8 cellular contexts compared by ENCODE assay signal in the genomic region with DNA sequence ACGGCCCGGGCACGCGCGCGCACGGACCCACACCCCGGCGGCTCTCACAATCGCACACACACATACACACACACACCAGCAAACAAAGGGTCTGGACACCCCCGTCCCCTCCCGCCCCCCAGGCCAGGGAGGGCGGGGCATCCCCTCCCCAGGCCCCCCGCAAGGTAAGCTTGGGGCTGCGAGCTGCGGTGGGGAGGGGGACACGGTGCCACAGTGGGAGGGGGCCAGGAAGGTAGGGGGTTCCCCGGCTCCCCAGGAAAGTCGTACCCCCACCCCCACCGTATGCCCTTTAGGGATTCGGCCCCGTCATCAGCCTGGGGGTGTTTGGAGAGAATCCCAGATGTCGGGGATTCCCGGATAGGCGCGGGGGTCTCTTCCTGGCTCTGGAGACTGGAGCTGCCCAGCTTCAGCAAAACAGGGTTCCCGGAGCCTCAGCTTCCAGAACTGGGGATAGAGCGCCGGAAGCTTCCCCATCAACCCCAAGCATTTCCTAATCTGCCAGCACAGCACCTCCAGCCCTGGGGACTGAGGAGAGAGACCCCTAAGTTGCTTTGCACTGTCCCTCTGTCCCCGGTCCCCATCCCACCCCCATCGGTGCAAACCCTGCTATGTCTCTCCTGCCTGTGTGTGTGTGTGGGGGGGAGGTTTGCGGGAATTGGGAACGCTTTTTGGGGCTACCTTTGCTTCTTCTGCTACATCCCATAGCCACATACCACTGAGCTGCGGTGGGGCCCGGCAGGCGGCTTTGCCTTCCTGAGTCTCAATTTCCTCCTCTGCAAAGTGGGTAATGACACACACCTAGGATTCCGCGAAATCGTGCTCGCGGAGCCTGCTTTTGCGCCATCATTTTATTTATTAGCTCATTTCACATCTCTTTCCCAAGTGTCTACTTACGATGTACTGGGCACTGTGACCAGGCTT. TPM values are rescaled to one million over a fixed set of nuclear protein-coding genes. Genes with fewer than 3 reads are reported as not detected.
DNase-seq lines count a peak whose midpoint lies in the region; ATAC-seq and TF ChIP-seq lines count a peak whose summit lies in the region.

No MANE protein-coding gene starts in this region.

- H3K4me3 ChIP-seq in NT2/D1 (ENCODE audit: insufficient read length, low read depth) = peak overlapping the region; percentile 100
- peak overlapping the region; percentile 79 to 97 (median 95) for H3K4me3 ChIP-seq in breast epithelium
- H3K4me3 ChIP-seq in aorta (ENCODE audit: low read length in 2 of 2) = no peak overlapping the region

- peaks cover 22% of the 10 kb centered on the region for H3K36me3 ChIP-seq in NT2/D1 (ENCODE audit: insufficient read depth, insufficient read length, low read length)
- H3K36me3 ChIP-seq in breast epithelium = no peaks in the 10 kb centered on the region
- no peaks in the 10 kb centered on the region for H3K36me3 ChIP-seq in aorta (ENCODE audit: control insufficient read depth in 1 of 2, insufficient read depth in 2 of 2, low read length in 1 of 2)

- peak overlapping the region; percentile 94 to 95 for H3K4me3 Mint-ChIP-seq in CD14-positive monocyte
- H3K4me3 Mint-ChIP-seq in nephron = peak overlapping the region; percentile 98 to 99 (median 99)

- no peak for TF ChIP-seq POLR2A in breast epithelium (IDR thresholded peaks at IDR 0.05)

- H3K27ac ChIP-seq in breast epithelium = no peak overlapping the region
- no peak overlapping the region for H3K27ac ChIP-seq in aorta (ENCODE audit: low read depth in 1 of 2, low read length in 2 of 2)

- ATAC-seq in aorta (ENCODE audit: low FRiP score) = no peak
- ATAC-seq in HG02884 (IDR thresholded peaks at IDR 0.05; ENCODE audit: unreplicated experiment) = no peak

- TF ChIP-seq CTCF in CD14-positive monocyte (IDR thresholded peaks at IDR 0.05) (no peak), breast epithelium (IDR thresholded peaks at IDR 0.05) (no peak), nephron (IDR thresholded peaks at IDR 0.05; ENCODE audit: unreplicated experiment in 3 of 3) (no peak)

- intact Hi-C loops in CD14-positive monocyte (cut with micrococcal nuclease) = loop anchor here (1.0 to 10.0 kb wide), 4 partner anchors 16 to 160 kb away; partner anchors contain the start of genes PDE4A (in 2 of the 2), CDKN2D (in 1 of the 2) and KRI1 (in 1 of the 2)
- intact Hi-C loops in breast epithelium (cut with DNase I; ENCODE audit: low total_unique reads) = loop anchor here (5.0 kb wide), 1 partner anchor 138 kb away; no protein-coding TSS in a partner anchor
- intact Hi-C loops in aorta (cut with DNase I) = no loop called here

- no peaks in the 10 kb centered on the region for H3K27me3 ChIP-seq in NT2/D1 (ENCODE audit: insufficient read depth, insufficient read length)
- peaks cover 4 to 16% of the 10 kb centered on the region in 2 donors for H3K27me3 ChIP-seq in breast epithelium
- H3K27me3 ChIP-seq in aorta (ENCODE audit: control insufficient read depth in 1 of 2, insufficient read depth in 2 of 2, low read length in 1 of 2) = no peaks in the 10 kb centered on the region

- H3K27ac Mint-ChIP-seq in CD14-positive monocyte (peak overlapping the region in 6 of 7 donors; percentile 91 to 99 (median 98)), nephron (peak overlapping the region in 1 of 3 experiments; percentile 40)

- H3K9me3 ChIP-seq in NT2/D1 (ENCODE audit: insufficient read depth, low read length) (no peaks in the 10 kb centered on the region), breast epithelium (no peaks in the 10 kb centered on the region), aorta (ENCODE audit: control insufficient read depth, low read length) (no peaks in the 10 kb centered on the region)

- peak overlapping the region; percentile 87 for H3K9ac ChIP-seq in NT2/D1 (ENCODE audit: insufficient read length, low read depth)

- DNase-seq in CD14-positive monocyte (ENCODE audit: low spot score) = no peak
- DNase-seq in NT2/D1 (ENCODE audit: low read depth, low spot score) = no peak
- no peak for DNase-seq in breast epithelium (ENCODE audit: low spot score in 2 of 2)
- DNase-seq in aorta = no peak
- no peak for DNase-seq in effector CD8-positive, alpha-beta T cell (lab: John Stamatoyannopoulos, UW)
- no peak for DNase-seq in AML-193 (lab: John Stamatoyannopoulos, UW)

- H3K4me1 Mint-ChIP-seq in CD14-positive monocyte = peaks cover 84% of the 10 kb centered on the region
- H3K4me1 Mint-ChIP-seq in nephron = peaks cover 22% of the 10 kb centered on the region

- H3K4me1 ChIP-seq in NT2/D1 (ENCODE audit: insufficient read depth, insufficient read length) (peaks cover 11% of the 10 kb centered on the region), breast epithelium (peaks cover 16% of the 10 kb centered on the region in 2 donors), aorta (ENCODE audit: control insufficient read depth in 1 of 2, insufficient read depth in 2 of 2, low read length in 2 of 2) (no peaks in the 10 kb centered on the region)

- WGBS in aorta, 2 donors = 4 to 5% methylated on average over 42 to 43 of the region's 43 CpGs

- H3K27me3 Mint-ChIP-seq in CD14-positive monocyte (ENCODE audit: low read depth in 3 of 3) (peaks cover 15 to 26% (median 17%) of the 10 kb centered on the region in 3 donors), nephron (ENCODE audit: low read depth) (peaks cover 66% of the 10 kb centered on the region)

- peaks cover 0 to 4% (median 0%) of the 10 kb centered on the region in 7 donors for H3K9me3 Mint-ChIP-seq in CD14-positive monocyte
- H3K9me3 Mint-ChIP-seq in nephron = no peaks in the 10 kb centered on the region

- peaks cover 7 to 8% of the 10 kb centered on the region in 2 donors for H3K36me3 Mint-ChIP-seq in CD14-positive monocyte
- H3K36me3 Mint-ChIP-seq in nephron (ENCODE audit: low read depth) = no peaks in the 10 kb centered on the region

RNA-seq across cellular contexts. Expression of gene CDC37, which starts 1.8 kb away (rescaled TPM):
- 10 to 100 TPM; 49.3 to 54.9 TPM for polyA plus RNA-seq in CD14-positive monocyte
- 100 to 1,000 TPM; 141 to 213 (median 172) TPM for total RNA-seq in breast epithelium
- total RNA-seq in aorta = 100 to 1,000 TPM; 124 to 146 TPM
- polyA plus RNA-seq in aorta = 100 to 1,000 TPM; 121 to 260 TPM

RNA-seq across cellular contexts. Expression of gene PDE4A, which starts 15.2 kb away (rescaled TPM):
- polyA plus RNA-seq in CD14-positive monocyte (1 to 10 TPM; 4.7 to 5.8 TPM), aorta (10 to 100 TPM in 1 of 2 donors, 1 to 10 TPM in 1; 8.6 to 13.6 TPM)
- total RNA-seq in breast epithelium (10 to 100 TPM in 2 of 3 donors, 1 to 10 TPM in 1; 5.6 to 20.3 (median 12.1) TPM), aorta (10 to 100 TPM; 12.3 to 30.2 TPM)

RNA-seq across cellular contexts. Expression of gene TYK2, which starts 24.8 kb away (rescaled TPM):
- 100 to 1,000 TPM in 1 of 2 donors, 10 to 100 TPM in 1; 82.9 to 113 TPM for polyA plus RNA-seq in CD14-positive monocyte
- 100 to 1,000 TPM in 2 of 3 donors, 10 to 100 TPM in 1; 61.6 to 109 (median 104) TPM for total RNA-seq in breast epithelium
- total RNA-seq in aorta = 100 to 1,000 TPM in 1 of 2 donors, 10 to 100 TPM in 1; 84.5 to 128 TPM
- 100 to 1,000 TPM in 1 of 2 donors, 10 to 100 TPM in 1; 33.2 to 253 TPM for polyA plus RNA-seq in aorta

Comparison
In these comparisons a context has a peak if more than half of its experiments do, and no peak if none do; other contexts are left out.
1. H3K4me3 ChIP-seq: peak in NT2/D1 (single experiment) and breast epithelium (3 of 3); none in aorta (0 of 2).
2. intact Hi-C loops: an anchor here in CD14-positive monocyte (1.0 to 10.0 kb wide) and breast epithelium (5.0 kb wide); none called in aorta.